9 cellular contexts compared by ENCODE assay signal in the genomic region with DNA sequence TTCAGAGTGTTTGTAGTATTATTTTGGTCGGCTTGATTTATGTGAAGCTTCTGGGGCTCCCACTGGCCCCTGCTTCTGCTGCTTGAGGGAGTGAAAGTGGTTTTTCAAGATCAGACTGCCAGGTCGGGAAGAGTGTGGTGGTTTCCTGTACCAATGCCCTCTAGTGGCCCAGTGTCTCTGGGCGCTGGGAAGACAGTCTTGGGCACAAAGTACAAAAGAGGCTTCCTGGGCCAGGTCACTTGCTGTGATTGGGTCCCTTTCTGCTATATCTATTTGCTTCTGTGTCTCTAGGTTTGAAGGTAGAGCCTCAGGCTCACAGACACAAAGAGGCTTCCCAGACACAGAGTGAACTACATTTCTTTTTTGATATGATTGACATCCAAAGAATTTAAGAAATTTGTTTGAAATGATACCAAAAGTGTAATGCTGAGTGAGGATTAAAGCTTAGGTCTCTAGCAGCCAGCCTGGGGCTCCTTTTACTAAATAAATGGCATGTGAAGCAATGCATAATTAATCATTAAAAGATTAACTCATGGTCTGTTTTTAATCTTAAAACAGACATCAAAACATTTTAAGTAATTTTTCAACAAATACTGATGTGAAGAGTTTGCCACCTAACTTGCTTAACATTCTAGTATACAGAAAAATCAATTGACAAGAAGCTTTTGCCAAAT. TPM values are rescaled to one million over a fixed set of nuclear protein-coding genes. Genes with fewer than 3 reads are reported as not detected.
DNase-seq lines count a peak whose midpoint lies in the region; ATAC-seq and TF ChIP-seq lines count a peak whose summit lies in the region.
"Had no signal": no experiment of that assay in that cellular context is flagged by ENCODE, and none has a peak within 500 bp of the region (broad histone marks: within the 10 kb centered on the region; RNA-seq: fewer than 3 reads in every experiment).

No MANE protein-coding gene starts in this region.

- no peak overlapping the region for H3K4me3 Mint-ChIP-seq in activated T-helper 17 cell treated with anti-CD3 and anti-CD28 coated beads, Interleukin-2, amount 50 U/mL, for 72 hours

- peaks cover 5% of the 10 kb centered on the region for H3K4me1 Mint-ChIP-seq in activated T-helper 17 cell treated with anti-CD3 and anti-CD28 coated beads, Interleukin-2, amount 50 U/mL, for 72 hours

- TF ChIP-seq POLR2A in right lobe of liver (IDR thresholded peaks at IDR 0.05), result no peak

- no peaks in the 10 kb centered on the region for H3K36me3 ChIP-seq in HAP-1 (replicated peaks)
- H3K36me3 ChIP-seq in right lobe of liver, result no peaks in the 10 kb centered on the region

- H3K4me1 ChIP-seq in HAP-1 (peaks cover 8% of the 10 kb centered on the region), right lobe of liver (peaks cover 0 to 33% (median 6%) of the 10 kb centered on the region in 4 donors)

- no peaks in the 10 kb centered on the region for H3K9me3 Mint-ChIP-seq in activated T-helper 17 cell treated with anti-CD3 and anti-CD28 coated beads, Interleukin-2, amount 50 U/mL, for 72 hours

- no peaks in the 10 kb centered on the region for H3K9me3 ChIP-seq in HAP-1
- H3K9me3 ChIP-seq in right lobe of liver, result no peaks in the 10 kb centered on the region

- H3K36me3 Mint-ChIP-seq in activated T-helper 17 cell treated with anti-CD3 and anti-CD28 coated beads, Interleukin-2, amount 50 U/mL, for 72 hours (ENCODE audit: low read depth), result peaks cover 24% of the 10 kb centered on the region

- no peaks in the 10 kb centered on the region for H3K27me3 Mint-ChIP-seq in activated T-helper 17 cell treated with anti-CD3 and anti-CD28 coated beads, Interleukin-2, amount 50 U/mL, for 72 hours

- intact Hi-C loops in right lobe of liver (cut with DNase I), result no loop called here

- 0% methylated on average over 3 of the region's 3 CpGs for WGBS in right lobe of liver (ENCODE audit: insufficient coverage, low coverage, low lambda C conversion rate, missing lambda C conversion rate)

- H3K27ac ChIP-seq in right lobe of liver, result peak overlapping the region; percentile 7 to 58 (median 29)
- H3K27ac ChIP-seq: epithelial cell of prostate had no signal

- ATAC-seq in activated T-helper 17 cell treated with anti-CD3 and anti-CD28 coated beads, Interleukin-2, amount 50 U/mL, for 72 hours (replicated peaks), result peak; percentile 66
- ATAC-seq in right lobe of liver, result peak; percentile 76 to 92 (median 87)

- in situ Hi-C loops in HAP-1 (cut with MboI; ENCODE audit: low sequenced_read_pairs), result no loop called here

- H3K27me3 ChIP-seq in HAP-1 (ENCODE audit: low read depth) (no peaks in the 10 kb centered on the region), right lobe of liver (no peaks in the 10 kb centered on the region)

- H3K27ac Mint-ChIP-seq in activated T-helper 17 cell treated with anti-CD3 and anti-CD28 coated beads, Interleukin-2, amount 50 U/mL, for 72 hours, result peak overlapping the region; percentile 31

- DNase-seq in stimulated activated CD4-positive, alpha-beta T cell treated with anti-CD3 and anti-CD28 coated beads, Interleukin-12 subunit alpha, Interleukin-12 subunit beta, amount 100 ng/mL, for 4 hours, result peak; percentile 1
- no peak for DNase-seq in stimulated activated CD4-positive, alpha-beta T cell treated with anti-CD3 and anti-CD28 coated beads, Interleukin-4, amount 100 ng/mL, for 24 hours
- DNase-seq in HAP-1 (ENCODE audit: low spot score in 2 of 2), result peak; percentile 27 to 47
- peak; percentile 75 for DNase-seq in LoVo (ENCODE audit: low spot score)
- DNase-seq in right lobe of liver, result peak; percentile 34 to 70 (median 64)
- DNase-seq in GOT3 (lab: John Stamatoyannopoulos, UW), result no peak
- DNase-seq in NCI-H2107 treated with DMSO at 0.1 percent for 48 hours (lab: John Stamatoyannopoulos, UW; ENCODE audit: unreplicated experiment), result no peak

- peak in 3 of 4 donors; percentile 42 to 63 (median 55) for TF ChIP-seq CTCF in right lobe of liver (IDR thresholded peaks at IDR 0.05)

- no peak overlapping the region for H3K4me3 ChIP-seq in HAP-1
- peak overlapping the region in 1 of 3 donors; percentile 16 for H3K4me3 ChIP-seq in right lobe of liver

RNA-seq across cellular contexts. Expression of gene ABCB1, which starts 36.3 kb away (rescaled TPM):
- total RNA-seq in activated T-helper 17 cell treated with anti-CD3 and anti-CD28 coated beads, Interleukin-2, amount 50 U/mL, for 72 hours, result 10 to 100 TPM; 14.7 to 19.0 TPM
- total RNA-seq in right lobe of liver, result 10 to 100 TPM; 29.4 to 68.5 (median 51.0) TPM

Comparison
In these comparisons a context has a peak if more than half of its experiments do, and no peak if none do; other contexts are left out.
1. DNase-seq: peak in stimulated activated CD4-positive, alpha-beta T cell treated with anti-CD3 and anti-CD28 coated beads, Interleukin-12 subunit alpha, Interleukin-12 subunit beta, amount 100 ng/mL, for 4 hours (single experiment), HAP-1 (2 of 2), LoVo (single experiment) and right lobe of liver (3 of 3); none in stimulated activated CD4-positive, alpha-beta T cell treated with anti-CD3 and anti-CD28 coated beads, Interleukin-4, amount 100 ng/mL, for 24 hours (single experiment), GOT3 (single experiment) and NCI-H2107 treated with DMSO at 0.1 percent for 48 hours (single experiment).